In the genomic region with DNA sequence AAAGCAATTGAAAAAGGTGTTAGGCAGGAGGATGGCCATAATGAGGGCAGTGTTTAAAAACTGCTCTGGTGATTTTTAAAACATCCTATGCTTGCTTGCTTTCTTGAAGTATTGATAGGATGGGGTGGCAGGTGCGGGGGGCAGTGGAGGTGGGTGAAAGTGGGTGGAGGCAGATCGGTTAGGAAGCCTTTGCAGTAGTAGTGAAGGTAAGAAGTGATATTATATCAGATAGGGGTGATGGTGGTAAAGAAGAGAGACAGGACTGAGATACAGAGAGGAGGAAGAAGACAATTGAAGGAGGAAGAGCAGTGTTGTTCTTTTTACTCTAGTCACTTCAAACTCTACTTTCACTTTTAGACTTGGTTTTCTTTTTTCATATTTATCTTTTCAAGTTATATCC, we compare ENCODE assay signal across 28 cellular contexts. TPM values are rescaled to one million over a fixed set of nuclear protein-coding genes. Genes with fewer than 3 reads are reported as not detected.
DNase-seq lines count a peak whose midpoint lies in the region; ATAC-seq, FAIRE-seq and TF ChIP-seq lines count a peak whose summit lies in the region.
"Had no signal": no experiment of that assay in that cellular context is flagged by ENCODE, and none has a peak within 500 bp of the region (broad histone marks: within the 10 kb centered on the region; RNA-seq: fewer than 3 reads in every experiment).

No MANE protein-coding gene starts in this region.

- no peak overlapping the region for H2BK5ac ChIP-seq in mesenchymal stem cell (ENCODE audit: low read depth, low read length, poor library complexity, severe bottlenecking)

- no peak for FAIRE-seq in GM12891 (lab: Jason Lieb, UNC)
- FAIRE-seq: bronchial epithelial cell, G401.6 had no signal

- CTCF ChIA-PET in T-cell (lab: Charles Lee) = no interaction called here

- H3K4me3 Mint-ChIP-seq in activated T-cell treated with anti-CD3 and anti-CD28 coated beads, Interleukin-2, amount 50 U/mL, for 24 hours = peak overlapping the region; percentile 54
- peak overlapping the region; percentile 48 to 74 (median 56) for H3K4me3 Mint-ChIP-seq in T-cell
- H3K4me3 Mint-ChIP-seq in activated naive CD8-positive, alpha-beta T cell treated with anti-CD3 and anti-CD28 coated beads, Interleukin-2, amount 10 ng/mL, durations not matched to agents 7 days and 5 days = peak overlapping the region; percentile 86
- H3K4me3 Mint-ChIP-seq in stimulated activated memory B cell treated with anti-CD40 and anti-IgM and Interleukin-4, amounts not matched to agents 10 μg/mL and 1 μg/mL and 100 μg/mL, for 72 hours = peak overlapping the region; percentile 66

- no peak overlapping the region for H3K18ac ChIP-seq in mesenchymal stem cell (ENCODE audit: low read depth in 1 of 2, low read length in 2 of 2)

- ATAC-seq in T-cell (replicated peaks in 1 of 4) = peak in 2 of 4 experiments; percentile 21 to 24
- peak; percentile 4 for ATAC-seq in activated naive CD8-positive, alpha-beta T cell treated with anti-CD3 and anti-CD28 coated beads, Interleukin-2, amount 10 ng/mL, durations not matched to agents 7 days and 5 days (ENCODE audit: low read depth)
- no peak for ATAC-seq in stimulated activated memory B cell treated with anti-CD40 and anti-IgM and Interleukin-4, amounts not matched to agents 10 μg/mL and 1 μg/mL and 100 μg/mL, for 72 hours
- ATAC-seq: left ventricle myocardium superior, mucosa of descending colon had no signal

- H3K9me3 Mint-ChIP-seq in activated T-cell treated with anti-CD3 and anti-CD28 coated beads, Interleukin-2, amount 50 U/mL, for 24 hours = peaks cover 30% of the 10 kb centered on the region
- peaks cover 7 to 14% (median 8%) of the 10 kb centered on the region in 3 donors for H3K9me3 Mint-ChIP-seq in T-cell
- H3K9me3 Mint-ChIP-seq in activated naive CD8-positive, alpha-beta T cell treated with anti-CD3 and anti-CD28 coated beads, Interleukin-2, amount 10 ng/mL, durations not matched to agents 7 days and 5 days = peaks cover 7% of the 10 kb centered on the region
- peaks cover 9% of the 10 kb centered on the region for H3K9me3 Mint-ChIP-seq in stimulated activated memory B cell treated with anti-CD40 and anti-IgM and Interleukin-4, amounts not matched to agents 10 μg/mL and 1 μg/mL and 100 μg/mL, for 72 hours

- POLR2A ChIA-PET in T-cell (lab: Charles Lee) = interaction anchor here in 1 of 2 donors (1.1 kb wide), 1 partner anchor 13 kb away, joined by 7 read pairs; no protein-coding TSS in a partner anchor
- POLR2A ChIA-PET in activated naive CD8-positive, alpha-beta T cell treated with anti-CD3 and anti-CD28 coated beads, Interleukin-2, amount 10 ng/mL, durations not matched to agents 7 days and 5 days (lab: Charles Lee) = interaction anchor here (1.9 to 7.1 kb wide), 2 partner anchors 9 to 12 kb away, joined by 5 to 99 read pairs; no protein-coding TSS in a partner anchor

- H3K4ac ChIP-seq in mesenchymal stem cell (ENCODE audit: low read depth in 1 of 2, low read length in 2 of 2) = no peak overlapping the region

- H3K4me1 Mint-ChIP-seq in activated T-cell treated with anti-CD3 and anti-CD28 coated beads, Interleukin-2, amount 50 U/mL, for 24 hours (ENCODE audit: low read depth) = peaks cover 77% of the 10 kb centered on the region
- H3K4me1 Mint-ChIP-seq in T-cell = peaks cover 28 to 93% (median 85%) of the 10 kb centered on the region in 3 donors
- H3K4me1 Mint-ChIP-seq in activated naive CD8-positive, alpha-beta T cell treated with anti-CD3 and anti-CD28 coated beads, Interleukin-2, amount 10 ng/mL, durations not matched to agents 7 days and 5 days = peaks cover 64% of the 10 kb centered on the region
- peaks cover 49% of the 10 kb centered on the region for H3K4me1 Mint-ChIP-seq in stimulated activated memory B cell treated with anti-CD40 and anti-IgM and Interleukin-4, amounts not matched to agents 10 μg/mL and 1 μg/mL and 100 μg/mL, for 72 hours

- H3K23ac ChIP-seq in mesenchymal stem cell (ENCODE audit: low read length in 2 of 2) = no peak overlapping the region

- H3K14ac ChIP-seq in mesenchymal stem cell (ENCODE audit: low read length in 2 of 2) = no peak overlapping the region

- no peak overlapping the region for H2BK15ac ChIP-seq in mesenchymal stem cell (ENCODE audit: low read depth, poor library complexity, severe bottlenecking)

- no peak overlapping the region for H2AFZ ChIP-seq in mesenchymal stem cell (ENCODE audit: low read depth, low read length)

- no peaks in the 10 kb centered on the region for H3K4me1 ChIP-seq in mesenchymal stem cell (ENCODE audit: control insufficient read depth, insufficient read depth, low read depth, low read length)
- H3K4me1 ChIP-seq: BLaER1 had no signal

- H3K27ac Mint-ChIP-seq in activated T-cell treated with anti-CD3 and anti-CD28 coated beads, Interleukin-2, amount 50 U/mL, for 24 hours = peak overlapping the region; percentile 93
- peak overlapping the region; percentile 97 to 99 for H3K27ac Mint-ChIP-seq in T-cell
- H3K27ac Mint-ChIP-seq in activated naive CD8-positive, alpha-beta T cell treated with anti-CD3 and anti-CD28 coated beads, Interleukin-2, amount 10 ng/mL, durations not matched to agents 7 days and 5 days = peak overlapping the region; percentile 99
- no peak overlapping the region for H3K27ac Mint-ChIP-seq in stimulated activated memory B cell treated with anti-CD40 and anti-IgM and Interleukin-4, amounts not matched to agents 10 μg/mL and 1 μg/mL and 100 μg/mL, for 72 hours

- no peak for DNase-seq in activated T-cell treated with anti-CD3 and anti-CD28 coated beads, Interleukin-2, amount 50 U/mL, for 24 hours
- DNase-seq in activated T-cell treated with anti-CD3 and anti-CD28 coated beads for 4 hours (no peak), T-cell (no peak), mesenchymal stem cell (no peak), superior temporal gyrus (ENCODE audit: extremely low spot score) (no peak), GM12891 (ENCODE audit: insufficient read length, low spot score) (no peak)
- DNase-seq in activated naive CD8-positive, alpha-beta T cell treated with anti-CD3 and anti-CD28 coated beads, Interleukin-2, amount 10 ng/mL, durations not matched to agents 7 days and 5 days = no peak
- DNase-seq: activated CD8-positive, alpha-beta memory T cell treated with anti-CD3 and anti-CD28 coated beads, Interleukin-2, amount 50 U/mL, for 48 hours; cortex of kidney; head of caudate nucleus; left ventricle myocardium superior; mucosa of descending colon; NCI-H1048; NCI-H187 treated with DMSO at 0.1 percent for 48 hours; stimulated activated CD4-positive, alpha-beta T cell treated with anti-CD3 and anti-CD28 coated beads, Interleukin-4, amount 100 ng/mL, for 1 hour had no signal

- H3K4me3 ChIP-seq in mesenchymal stem cell (ENCODE audit: insufficient read depth in 1 of 2, low read depth in 1 of 2, low read length in 2 of 2) = no peak overlapping the region
- H3K4me3 ChIP-seq: BLaER1, mucosa of descending colon, smooth muscle cell had no signal

- H3K36me3 Mint-ChIP-seq in activated T-cell treated with anti-CD3 and anti-CD28 coated beads, Interleukin-2, amount 50 U/mL, for 24 hours (ENCODE audit: low read depth) = peaks cover 53% of the 10 kb centered on the region
- peaks cover 19% of the 10 kb centered on the region for H3K36me3 Mint-ChIP-seq in T-cell
- H3K36me3 Mint-ChIP-seq in activated naive CD8-positive, alpha-beta T cell treated with anti-CD3 and anti-CD28 coated beads, Interleukin-2, amount 10 ng/mL, durations not matched to agents 7 days and 5 days = peaks cover 43% of the 10 kb centered on the region
- H3K36me3 Mint-ChIP-seq in stimulated activated memory B cell treated with anti-CD40 and anti-IgM and Interleukin-4, amounts not matched to agents 10 μg/mL and 1 μg/mL and 100 μg/mL, for 72 hours = peaks cover 34% of the 10 kb centered on the region

- H2BK12ac ChIP-seq in mesenchymal stem cell (ENCODE audit: low read length in 2 of 2) = no peak overlapping the region

- no peaks in the 10 kb centered on the region for H3K27me3 Mint-ChIP-seq in activated T-cell treated with anti-CD3 and anti-CD28 coated beads, Interleukin-2, amount 50 U/mL, for 24 hours
- no peaks in the 10 kb centered on the region for H3K27me3 Mint-ChIP-seq in T-cell
- no peaks in the 10 kb centered on the region for H3K27me3 Mint-ChIP-seq in activated naive CD8-positive, alpha-beta T cell treated with anti-CD3 and anti-CD28 coated beads, Interleukin-2, amount 10 ng/mL, durations not matched to agents 7 days and 5 days
- H3K27me3 Mint-ChIP-seq in stimulated activated memory B cell treated with anti-CD40 and anti-IgM and Interleukin-4, amounts not matched to agents 10 μg/mL and 1 μg/mL and 100 μg/mL, for 72 hours = no peaks in the 10 kb centered on the region

- TF ChIP-seq POLR2A in GM12891 (IDR thresholded peaks at IDR 0.05; ENCODE audit: low read depth, low read length) = no peak

- H3K36me3 ChIP-seq in mesenchymal stem cell (ENCODE audit: control insufficient read depth in 1 of 2, insufficient read depth in 2 of 2, low read depth in 1 of 2, low read length in 2 of 2) = no peaks in the 10 kb centered on the region
- H3K36me3 ChIP-seq: BLaER1, neutrophil had no signal

- no peaks in the 10 kb centered on the region for H3K27me3 ChIP-seq in mesenchymal stem cell (ENCODE audit: control insufficient read depth in 1 of 2, insufficient read depth in 1 of 2, low read length in 2 of 2)
- H3K27me3 ChIP-seq: BLaER1, neutrophil had no signal

- H3K27ac ChIP-seq in mesenchymal stem cell (ENCODE audit: low read length, poor library complexity, severe bottlenecking) = no peak overlapping the region
- H3K27ac ChIP-seq: BLaER1, KMS-11, neutrophil had no signal

- H3K4me2 ChIP-seq in mesenchymal stem cell (ENCODE audit: low read length, poor library complexity, severe bottlenecking) = no peak overlapping the region
- H3K4me2 ChIP-seq: BLaER1, KMS-11, smooth muscle cell had no signal

- no peaks in the 10 kb centered on the region for H3K79me1 ChIP-seq in mesenchymal stem cell (replicated peaks; ENCODE audit: low read length, poor library complexity, severe bottlenecking)

- WGBS in mesenchymal stem cell = 80% methylated on average over 2 of the region's 2 CpGs

- peaks cover 15% of the 10 kb centered on the region for H3K9me3 ChIP-seq in mesenchymal stem cell (ENCODE audit: control insufficient read depth, low read length)
- H3K9me3 ChIP-seq: neutrophil had no signal

- H3K9ac ChIP-seq in mesenchymal stem cell (ENCODE audit: low read length) = no peak overlapping the region
- H3K9ac ChIP-seq: BLaER1, KMS-11 had no signal

- H4K8ac ChIP-seq in mesenchymal stem cell (ENCODE audit: low read length) = no peak overlapping the region

- H2AK5ac ChIP-seq in mesenchymal stem cell (ENCODE audit: low read length, severe bottlenecking) = no peak overlapping the region

- H4K91ac ChIP-seq in mesenchymal stem cell (ENCODE audit: low read length) = no peak overlapping the region

- no peak overlapping the region for H2BK120ac ChIP-seq in mesenchymal stem cell (ENCODE audit: low read depth, low read length)

RNA-seq across cellular contexts. Expression of a gene that starts 11.1 kb away (rescaled TPM):
- 1 to 10 TPM in 3 of 5 donors, under 1 TPM in 2; 0.47 to 1.4 (median 1.1) TPM for total RNA-seq in T-cell
- total RNA-seq in activated naive CD8-positive, alpha-beta T cell treated with anti-CD3 and anti-CD28 coated beads, Interleukin-2, amount 10 ng/mL, durations not matched to agents 7 days and 5 days = 1 to 10 TPM; 5.1 to 5.3 TPM
- polyA plus RNA-seq in mesenchymal stem cell (2013, experiment 1 of 2) = not detected
- not detected for polyA plus RNA-seq in mesenchymal stem cell (2013, experiment 2 of 2)
- 0.05 TPM for polyA plus RNA-seq in GM12891 (2012; ENCODE audit: low read depth, missing spikeins)
- total RNA-seq: A673, bronchial epithelial cell, HT1080, left ventricle myocardium superior, renal cortical epithelial cell, RPMI7951, smooth muscle cell, urinary bladder had no signal
- polyA plus RNA-seq: smooth muscle cell had no signal

RNA-seq across cellular contexts. Expression of a gene that starts 47.5 kb away (rescaled TPM):
- under 1 TPM in 2 of 5 donors, not detected in 3; 0.23 to 0.26 TPM for total RNA-seq in T-cell
- under 1 TPM in 1 of 2 experiments, not detected in 1; 0.30 TPM for total RNA-seq in activated naive CD8-positive, alpha-beta T cell treated with anti-CD3 and anti-CD28 coated beads, Interleukin-2, amount 10 ng/mL, durations not matched to agents 7 days and 5 days
- polyA plus RNA-seq in mesenchymal stem cell (2013, experiment 1 of 2) = not detected
- not detected for polyA plus RNA-seq in mesenchymal stem cell (2013, experiment 2 of 2)
- polyA plus RNA-seq in GM12891 (2012; ENCODE audit: low read depth, missing spikeins) = not detected
- total RNA-seq: A673, bronchial epithelial cell, HT1080, left ventricle myocardium superior, mucosa of descending colon, renal cortical epithelial cell, RPMI7951, smooth muscle cell, subcutaneous adipose tissue, urinary bladder had no signal
- polyA plus RNA-seq: smooth muscle cell, urinary bladder had no signal
